ENCODE assay signal across 8 cellular contexts in genomic region chr11:47578524-47579460, GRCh38. TPM values are rescaled to one million over a fixed set of nuclear protein-coding genes. Genes with fewer than 3 reads are reported as not detected.
DNase-seq lines count a peak whose midpoint lies in the region; ATAC-seq, FAIRE-seq and TF ChIP-seq lines count a peak whose summit lies in the region.

Gene KBTBD4 (minus strand): TSS chr11:47578970. CDS start chr11:47578951, 19 bp downstream.
Gene NDUFS3 (plus strand): TSS chr11:47579074. CDS start chr11:47579092, 18 bp downstream.

- CTCF ChIA-PET in RWPE1 (lab: Yijun Ruan, JAX): interaction anchor here (0.6 kb wide), 1 partner anchor 13 kb away, joined by 5 read pairs; no protein-coding TSS in a partner anchor

- peak within 1 kb of the TSS; percentile 82 for H3K27ac ChIP-seq in RWPE1

- peak within 1 kb of the TSS; percentile 100 for H3K27ac Mint-ChIP-seq in activated T-helper 17 cell treated with anti-CD3 and anti-CD28 coated beads, Interleukin-2, amount 50 U/mL, for 72 hours
- peak within 1 kb of the TSS; percentile 86 to 89 for H3K27ac Mint-ChIP-seq in natural killer cell treated with Interleukin-12 subunit alpha and Interleukin-12 subunit beta and Interleukin-15 and Interleukin-18, amount 100 ng/mL, for 72 hours

- peak; percentile 86 for TF ChIP-seq POLR2A in H54 (IDR thresholded peaks at IDR 0.05; ENCODE audit: low read depth, low read length)

- POLR2A ChIA-PET in RWPE1 (lab: Yijun Ruan, JAX; ENCODE audit: low non-redundant PET): interaction anchor here (0.7 kb wide), 1 partner anchor 100 kb away, joined by 3 read pairs; no protein-coding TSS in a partner anchor

- peaks cover 100% of the 10 kb centered on the region for H3K36me3 Mint-ChIP-seq in activated T-helper 17 cell treated with anti-CD3 and anti-CD28 coated beads, Interleukin-2, amount 50 U/mL, for 72 hours (ENCODE audit: low read depth)
- peaks cover 19% of the 10 kb centered on the region for H3K36me3 Mint-ChIP-seq in natural killer cell treated with Interleukin-12 subunit alpha and Interleukin-12 subunit beta and Interleukin-15 and Interleukin-18, amount 100 ng/mL, for 72 hours

- DNase-seq in EL: peak; percentile 89
- DNase-seq in H54 (ENCODE audit: insufficient read length, low spot score): peak; percentile 85
- peak; percentile 90 for DNase-seq in LoVo (ENCODE audit: low spot score)
- peak; percentile 91 for DNase-seq in RWPE1 (ENCODE audit: low spot score)
- peak; percentile 89 for DNase-seq in fibroblast of peridontal ligament (ENCODE audit: extremely low read depth)
- peak; percentile 91 for DNase-seq in natural killer cell treated with Interleukin-12 subunit alpha and Interleukin-12 subunit beta and Interleukin-15 and Interleukin-18, amount 100 ng/mL, for 72 hours (ENCODE audit: low spot score)
- DNase-seq in stimulated activated naive CD4-positive, alpha-beta T cell treated with Interleukin-2 at 50 U/mL for 16 hours (lab: John Stamatoyannopoulos, UW): peak; percentile 81

- FAIRE-seq in H54 (lab: Jason Lieb, UNC): no peak

- peak within 1 kb of the TSS; percentile 100 for H3K4me3 Mint-ChIP-seq in activated T-helper 17 cell treated with anti-CD3 and anti-CD28 coated beads, Interleukin-2, amount 50 U/mL, for 72 hours
- peak within 1 kb of the TSS; percentile 94 for H3K4me3 Mint-ChIP-seq in natural killer cell treated with Interleukin-12 subunit alpha and Interleukin-12 subunit beta and Interleukin-15 and Interleukin-18, amount 100 ng/mL, for 72 hours

- H3K9me3 Mint-ChIP-seq in activated T-helper 17 cell treated with anti-CD3 and anti-CD28 coated beads, Interleukin-2, amount 50 U/mL, for 72 hours: no peaks in the 10 kb centered on the region
- no peaks in the 10 kb centered on the region for H3K9me3 Mint-ChIP-seq in natural killer cell treated with Interleukin-12 subunit alpha and Interleukin-12 subunit beta and Interleukin-15 and Interleukin-18, amount 100 ng/mL, for 72 hours

- TF ChIP-seq CTCF in RWPE1 (conservative IDR thresholded peaks at IDR 0.05; ENCODE audit: low read depth): no peak

- peaks cover 12% of the 10 kb centered on the region for H3K4me1 Mint-ChIP-seq in activated T-helper 17 cell treated with anti-CD3 and anti-CD28 coated beads, Interleukin-2, amount 50 U/mL, for 72 hours
- H3K4me1 Mint-ChIP-seq in natural killer cell treated with Interleukin-12 subunit alpha and Interleukin-12 subunit beta and Interleukin-15 and Interleukin-18, amount 100 ng/mL, for 72 hours (ENCODE audit: low read depth in 2 of 2): peaks cover 27 to 29% of the 10 kb centered on the region in 2 donors

- no peaks in the 10 kb centered on the region for H3K27me3 Mint-ChIP-seq in activated T-helper 17 cell treated with anti-CD3 and anti-CD28 coated beads, Interleukin-2, amount 50 U/mL, for 72 hours
- H3K27me3 Mint-ChIP-seq in natural killer cell treated with Interleukin-12 subunit alpha and Interleukin-12 subunit beta and Interleukin-15 and Interleukin-18, amount 100 ng/mL, for 72 hours: no peaks in the 10 kb centered on the region

- peak; percentile 96 for ATAC-seq in activated T-helper 17 cell treated with anti-CD3 and anti-CD28 coated beads, Interleukin-2, amount 50 U/mL, for 72 hours (replicated peaks)
- ATAC-seq in natural killer cell treated with Interleukin-12 subunit alpha and Interleukin-12 subunit beta and Interleukin-15 and Interleukin-18, amount 100 ng/mL, for 72 hours: peak; percentile 98

RNA-seq across cellular contexts. Expression of gene KBTBD4, which starts in this region (rescaled TPM):
- total RNA-seq in activated T-helper 17 cell treated with anti-CD3 and anti-CD28 coated beads, Interleukin-2, amount 50 U/mL, for 72 hours: 10 to 100 TPM; 26.9 to 27.3 TPM
- total RNA-seq in natural killer cell treated with Interleukin-12 subunit alpha and Interleukin-12 subunit beta and Interleukin-15 and Interleukin-18, amount 100 ng/mL, for 72 hours: 10 to 100 TPM; 13.2 to 19.7 TPM

RNA-seq across cellular contexts. Expression of gene NDUFS3, which starts in this region (rescaled TPM):
- 100 to 1,000 TPM in 1 of 2 donors, 10 to 100 TPM in 1; 90.3 to 167 TPM for total RNA-seq in activated T-helper 17 cell treated with anti-CD3 and anti-CD28 coated beads, Interleukin-2, amount 50 U/mL, for 72 hours
- 100 to 1,000 TPM; 101 to 145 TPM for total RNA-seq in natural killer cell treated with Interleukin-12 subunit alpha and Interleukin-12 subunit beta and Interleukin-15 and Interleukin-18, amount 100 ng/mL, for 72 hours

Comparison
In these comparisons a context has a peak if more than half of its experiments do, and no peak if none do; other contexts are left out.
1. Peak in every context shown above with its lines: DNase-seq, ATAC-seq and H3K27ac ChIP-seq.